27 cellular contexts compared by ENCODE assay signal in the genomic region with DNA sequence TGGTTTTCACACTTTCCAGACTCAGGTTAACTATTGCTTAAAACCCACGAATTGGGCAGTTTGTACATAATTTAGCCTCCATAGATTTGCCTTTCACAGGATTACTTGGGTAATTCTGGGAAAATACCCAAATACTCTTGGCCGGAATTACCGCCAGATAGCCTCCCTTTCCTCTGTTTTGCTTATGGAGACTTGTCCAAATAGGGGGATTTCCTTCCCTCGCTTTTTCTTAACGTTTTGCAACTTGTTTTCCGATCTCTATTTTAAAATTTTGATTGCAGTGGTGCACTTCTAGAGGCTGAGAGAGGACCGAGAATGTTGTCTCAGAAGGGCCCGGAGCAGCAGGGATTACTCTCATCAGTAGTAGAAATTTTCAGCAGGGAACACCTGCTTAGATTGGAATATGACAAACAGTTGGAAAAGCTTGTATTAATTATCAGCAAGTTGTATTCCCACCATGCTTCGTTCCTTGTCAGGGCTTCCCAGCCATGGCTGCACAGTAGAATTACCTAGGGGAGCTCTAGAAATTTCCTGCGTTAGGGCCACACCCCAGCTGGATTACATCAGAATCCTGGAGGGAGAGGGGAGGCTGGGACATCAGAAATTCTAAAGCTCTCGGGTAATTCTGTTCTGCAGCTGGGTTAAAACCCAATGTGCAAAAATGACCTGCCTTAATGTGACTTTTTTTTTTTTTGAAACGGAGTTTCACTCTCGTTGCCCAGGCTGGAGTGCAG.
DNase-seq lines count a peak whose midpoint lies in the region; ATAC-seq, FAIRE-seq and TF ChIP-seq lines count a peak whose summit lies in the region.
"Had no signal": no experiment of that assay in that cellular context is flagged by ENCODE, and none has a peak within 500 bp of the region (broad histone marks: within the 10 kb centered on the region; RNA-seq: fewer than 3 reads in every experiment).

No MANE protein-coding gene starts in this region.

- H2BK120ac ChIP-seq in H1 (replicated peaks; ENCODE audit: low read depth, low read length): no peak overlapping the region

- H3K36me3 ChIP-seq in GM23338 (ENCODE audit: insufficient read depth) (no peaks in the 10 kb centered on the region), H1 (ENCODE audit: control insufficient read depth in 2 of 4, insufficient read depth in 4 of 4, low read length in 3 of 4) (no peaks in the 10 kb centered on the region), lower lobe of right lung (no peaks in the 10 kb centered on the region), rectal smooth muscle tissue (ENCODE audit: control insufficient read depth, insufficient read depth, low read length) (no peaks in the 10 kb centered on the region)
- H3K36me3 ChIP-seq: Peyer's patch, prostate gland, SJCRH30 had no signal

- FAIRE-seq in H1 (lab: Jason Lieb, UNC): no peak
- FAIRE-seq: colon, GM18507 had no signal

- 81% methylated on average over 12 of the region's 13 CpGs; no CpG with 5 or more reads in 1 of the 2 experiments for WGBS in H1 (ENCODE audit: extremely low coverage in 1 of 2, insufficient coverage in 1 of 2, insufficient read length in 1 of 2, insufficient replicate concordance in 2 of 2, low coverage in 1 of 2, low lambda C conversion rate in 2 of 2, missing lambda C conversion rate in 1 of 2), 2 experiments

- H3K36me3 Mint-ChIP-seq in GM23338 (ENCODE audit: low read depth) (no peaks in the 10 kb centered on the region), chondrocyte (ENCODE audit: low read depth) (peaks cover under 1% of the 10 kb centered on the region)

- no peak for ATAC-seq in GM23338
- no peak for ATAC-seq in lower lobe of right lung
- ATAC-seq: activated CD8-positive, alpha-beta T cell treated with anti-CD3 and anti-CD28 coated beads, Interleukin-2, amount 10 ng/mL, durations not matched to agents 7 days and 5 days; body of pancreas; effector memory CD8-positive, alpha-beta T cell had no signal

- H3K27ac ChIP-seq in GM23338 (ENCODE audit: low read depth) (no peak overlapping the region), H1 (ENCODE audit: low read depth, low read length) (no peak overlapping the region), lower lobe of right lung (no peak overlapping the region), rectal smooth muscle tissue (ENCODE audit: low read depth, low read length) (no peak overlapping the region)
- H3K27ac ChIP-seq: body of pancreas, prostate gland, SJCRH30, skin epidermis had no signal

- H3K79me2 ChIP-seq in GM23338 (replicated peaks; ENCODE audit: insufficient read depth) (no peaks in the 10 kb centered on the region), H1 (ENCODE audit: control insufficient read depth in 1 of 2, insufficient read depth in 2 of 2, low read length in 2 of 2) (no peaks in the 10 kb centered on the region)

- H3K27me3 Mint-ChIP-seq in GM23338 (ENCODE audit: insufficient read depth, low read depth, poor library complexity) (peaks cover 41% of the 10 kb centered on the region), chondrocyte (ENCODE audit: low read depth) (peaks cover 51% of the 10 kb centered on the region)

- peaks cover 8% of the 10 kb centered on the region for H3K23me2 ChIP-seq in H1 (ENCODE audit: low read depth, low read length)

- TF ChIP-seq POLR2A in H1 (IDR thresholded peaks at IDR 0.05; ENCODE audit: control extremely low read depth in 1 of 2, low read depth in 2 of 2, low read length in 2 of 2): no peak

- intact Hi-C loops in lower lobe of right lung (cut with DNase I): no loop called here

- H3K4me2 ChIP-seq in GM23338: peak overlapping the region; percentile 97; the same call in 1 of the 2 replicates
- peak overlapping the region; percentile 87 to 97; a peak in 3 of 4 replicates for H3K4me2 ChIP-seq in H1 (ENCODE audit: insufficient read depth in 1 of 2, low read depth in 2 of 2, low read length in 2 of 2)

- H3K27me3 ChIP-seq in GM23338 (ENCODE audit: insufficient read depth): peaks cover 58% of the 10 kb centered on the region
- H3K27me3 ChIP-seq in H1 (replicated peaks in 1 of 4; ENCODE audit: control insufficient read depth in 3 of 4, extremely low read depth in 1 of 4, insufficient read depth in 3 of 4, low read length in 3 of 4): peaks cover 12 to 48% (median 42%) of the 10 kb centered on the region in 4 experiments
- H3K27me3 ChIP-seq in lower lobe of right lung (ENCODE audit: low read depth): peaks cover 27% of the 10 kb centered on the region
- H3K27me3 ChIP-seq in rectal smooth muscle tissue (ENCODE audit: control insufficient read depth, insufficient read depth, low read length): peaks cover 5% of the 10 kb centered on the region
- H3K27me3 ChIP-seq: body of pancreas, Peyer's patch, SJCRH30 had no signal

- POLR2A ChIA-PET in H1 (lab: Charles Lee; ENCODE audit: partially characterized antibody): no interaction called here

- H3K56ac ChIP-seq in H1 (replicated peaks; ENCODE audit: insufficient read length, low read depth, low read length): no peak overlapping the region

- no peak overlapping the region for H3K18ac ChIP-seq in H1 (ENCODE audit: extremely low read depth, low read length)

- no peak overlapping the region for H4K8ac ChIP-seq in H1 (ENCODE audit: extremely low read depth, insufficient read depth, low read length)

- peaks cover 8% of the 10 kb centered on the region for H3K4me1 ChIP-seq in GM23338 (ENCODE audit: insufficient read depth)
- peaks cover 0 to 4% (median 2%) of the 10 kb centered on the region in 4 experiments; a peak in 3 of 7 replicates for H3K4me1 ChIP-seq in H1 (replicated peaks in 1 of 4; ENCODE audit: control insufficient read depth in 3 of 4, insufficient read depth in 4 of 4, low read length in 3 of 4)
- no peaks in the 10 kb centered on the region for H3K4me1 ChIP-seq in lower lobe of right lung
- H3K4me1 ChIP-seq in rectal smooth muscle tissue (ENCODE audit: control insufficient read depth, insufficient read depth, low read length): no peaks in the 10 kb centered on the region
- H3K4me1 ChIP-seq: Peyer's patch, prostate gland, SJCRH30 had no signal

- H3K4me3 Mint-ChIP-seq in GM23338 (peak overlapping the region; percentile 79), chondrocyte (ENCODE audit: unreplicated experiment) (no peak overlapping the region)
- H3K4me3 Mint-ChIP-seq: activated CD8-positive, alpha-beta T cell treated with anti-CD3 and anti-CD28 coated beads, Interleukin-2, amount 10 ng/mL, durations not matched to agents 7 days and 5 days; effector memory CD8-positive, alpha-beta T cell had no signal

- no peaks in the 10 kb centered on the region for H4K20me1 ChIP-seq in GM23338 (replicated peaks; ENCODE audit: insufficient read depth)
- no peaks in the 10 kb centered on the region for H4K20me1 ChIP-seq in H1 (replicated peaks in 1 of 2; ENCODE audit: control insufficient read depth in 1 of 2, insufficient read depth in 2 of 2, low read length in 2 of 2)

- H2AFZ ChIP-seq in GM23338 (peak overlapping the region; percentile 97), H1 (ENCODE audit: low read length) (no peak overlapping the region)

- H3K9ac ChIP-seq in H1 (replicated peaks in 1 of 4; ENCODE audit: extremely low read depth in 1 of 4, low read depth in 3 of 4, low read length in 3 of 4): no peak overlapping the region
- H3K9ac ChIP-seq in rectal smooth muscle tissue (ENCODE audit: low read length): no peak overlapping the region

- H3K9me3 ChIP-seq in H1 (ENCODE audit: insufficient read depth in 2 of 2, low read depth in 1 of 2, low read length in 1 of 2) (no peaks in the 10 kb centered on the region), lower lobe of right lung (no peaks in the 10 kb centered on the region)
- H3K9me3 ChIP-seq: body of pancreas, prostate gland, SJCRH30 had no signal

- peak overlapping the region; percentile 81; the same call in 1 of the 2 replicates for H3K4me3 ChIP-seq in GM23338
- H3K4me3 ChIP-seq in H1 (ENCODE audit: extremely low read depth in 1 of 4, insufficient read depth in 2 of 4, low read depth in 3 of 4, low read length in 4 of 4): peak overlapping the region in 1 of 4 experiments; percentile 60; a peak in 4 of 8 replicates
- H3K4me3 ChIP-seq in lower lobe of right lung: peak overlapping the region; percentile 32
- peak overlapping the region; percentile 66 for H3K4me3 ChIP-seq in rectal smooth muscle tissue (ENCODE audit: low read length)
- H3K4me3 ChIP-seq: body of pancreas, prostate gland, SJCRH30 had no signal

- H2BK12ac ChIP-seq in H1 (ENCODE audit: low read depth, low read length): no peak overlapping the region

- H4K91ac ChIP-seq in H1 (replicated peaks; ENCODE audit: insufficient read length, low read length): no peak overlapping the region

- H3K4me1 Mint-ChIP-seq in GM23338: peaks cover 6% of the 10 kb centered on the region; the same call in 1 of the 3 replicates
- H3K4me1 Mint-ChIP-seq in chondrocyte (ENCODE audit: low read depth): peaks cover 13% of the 10 kb centered on the region

- no peak for TF ChIP-seq CTCF in GM23338 (conservative IDR thresholded peaks at IDR 0.05; ENCODE audit: low read depth in 2 of 2)
- no peak for TF ChIP-seq CTCF in H1 (IDR thresholded peaks at IDR 0.05; ENCODE audit: control extremely low read depth in 1 of 3, insufficient read depth in 1 of 3, low read depth in 1 of 3, low read length in 3 of 3)
- TF ChIP-seq CTCF in lower lobe of right lung (IDR thresholded peaks at IDR 0.05): no peak
- TF ChIP-seq CTCF in chondrocyte (IDR thresholded peaks at IDR 0.05): no peak

- H3K4ac ChIP-seq in H1 (replicated peaks; ENCODE audit: insufficient read length, low read depth, low read length): no peak overlapping the region

- H3K14ac ChIP-seq in H1 (ENCODE audit: insufficient read length): no peak overlapping the region

- DNase-seq in GM23338 (ENCODE audit: low spot score): no peak
- no peak for DNase-seq in H1 (ENCODE audit: low read depth in 1 of 2, low spot score in 2 of 2)
- DNase-seq in lower lobe of right lung: no peak
- no peak for DNase-seq in HK-2 (ENCODE audit: unreplicated experiment)
- no peak for DNase-seq in chondrocyte (ENCODE audit: low spot score)
- no peak for DNase-seq in NCI-H128 (lab: John Stamatoyannopoulos, UW; ENCODE audit: unreplicated experiment)
- no peak for DNase-seq in stimulated activated naive CD4-positive, alpha-beta T cell treated with Interleukin-2 at 50 U/mL for 16 hours (lab: John Stamatoyannopoulos, UW)
- DNase-seq: activated CD4-positive, CD25-positive, alpha-beta regulatory T cell treated with anti-CD3 and anti-CD28 coated beads, Interleukin-2, amount 50 U/mL, for 72 hours; activated CD8-positive, alpha-beta T cell treated with anti-CD3 and anti-CD28 coated beads, Interleukin-2, amount 10 ng/mL, durations not matched to agents 7 days and 5 days; activated gamma-delta T cell; activated T-cell treated with anti-CD3 and anti-CD28 coated beads for 4 hours; body of pancreas; effector memory CD8-positive, alpha-beta T cell; GF-D8; Karpas-422; midbrain; NCI-H1694 treated with DMSO at 0.1 percent for 48 hours; NCI-H2171; NCI-H524 treated with DMSO at 0.1 percent for 48 hours; SJCRH30; substantia nigra had no signal

- no peak overlapping the region for H3K23ac ChIP-seq in H1 (ENCODE audit: insufficient read length)

- H2BK15ac ChIP-seq in H1 (ENCODE audit: low read length): no peak overlapping the region

- H2AK5ac ChIP-seq in H1 (ENCODE audit: low read depth, low read length): no peak overlapping the region

- H2BK20ac ChIP-seq in H1 (ENCODE audit: low read length): no peak overlapping the region

- no peaks in the 10 kb centered on the region for H3K9me2 ChIP-seq in GM23338 (ENCODE audit: insufficient read depth)

- H3K9me3 Mint-ChIP-seq in GM23338 (no peaks in the 10 kb centered on the region), chondrocyte (ENCODE audit: low read depth) (peaks cover 3% of the 10 kb centered on the region)

- 0 out of 2 replicates have a peak, but pooled peaks cover 4% of the 10 kb centered on the region for H3F3A ChIP-seq in GM23338 (replicated peaks; ENCODE audit: low read depth)

- TF ChIP-seq RAD21 in H1 (IDR thresholded peaks at IDR 0.05 in 1 of 2, conservative IDR thresholded peaks at IDR 0.05 in 1 of 2; ENCODE audit: low read depth in 2 of 2, low read length in 2 of 2): no peak

- H3K27ac Mint-ChIP-seq in GM23338 (no peak overlapping the region), chondrocyte (ENCODE audit: unreplicated experiment) (no peak overlapping the region)
- H3K27ac Mint-ChIP-seq: activated CD8-positive, alpha-beta T cell treated with anti-CD3 and anti-CD28 coated beads, Interleukin-2, amount 10 ng/mL, durations not matched to agents 7 days and 5 days; effector memory CD8-positive, alpha-beta T cell had no signal

- H4K5ac ChIP-seq in H1 (ENCODE audit: insufficient read length, low read depth, low read length): no peak overlapping the region

- H3K79me1 ChIP-seq in H1 (ENCODE audit: low read depth, low read length): no peaks in the 10 kb centered on the region

- CTCF ChIA-PET in H1 (lab: Charles Lee; ENCODE audit: partially characterized antibody): interaction anchor here (0.6 kb wide), 2 partner anchors 50 to 86 kb away, joined by 4 to 5 read pairs; no protein-coding TSS in a partner anchor

- TF ChIP-seq EP300 in H1 (IDR thresholded peaks at IDR 0.05; ENCODE audit: borderline replicate concordance in 1 of 2, low read depth in 2 of 2, low read length in 2 of 2): no peak

- no peak overlapping the region for H2BK5ac ChIP-seq in H1 (ENCODE audit: low read depth, low read length)
